18 cellular contexts compared by ENCODE assay signal in the genomic region with DNA sequence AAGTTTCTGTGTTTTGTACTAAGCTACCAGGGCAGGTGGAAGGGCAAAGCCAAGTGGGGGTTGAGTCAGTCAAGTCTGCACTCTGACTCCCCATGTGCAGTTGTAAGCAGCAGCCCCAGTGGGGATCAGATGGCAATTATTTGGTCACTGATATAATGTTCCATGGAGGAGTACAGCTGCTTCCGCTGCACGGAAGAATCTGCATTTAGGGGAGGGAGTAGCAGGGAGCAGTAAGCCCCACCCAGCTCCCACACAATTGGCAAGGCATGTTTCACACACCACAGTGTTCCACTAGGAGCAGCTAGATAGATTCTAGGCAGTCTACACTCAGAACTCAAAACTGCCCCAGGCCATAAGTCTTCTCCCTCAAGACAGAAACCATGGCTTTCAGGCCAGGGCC. TPM values are rescaled to one million over a fixed set of nuclear protein-coding genes. Genes with fewer than 3 reads are reported as not detected.
"Had no signal": no experiment of that assay in that cellular context is flagged by ENCODE, and none has a peak within 500 bp of the region (broad histone marks: within the 10 kb centered on the region; RNA-seq: fewer than 3 reads in every experiment).

No MANE protein-coding gene starts in this region.

- DNase-seq: activated B cell treated with CpG ODN at 0.5 μM for 24 hours; activated CD4-positive, alpha-beta T cell treated with anti-CD3 and anti-CD28 coated beads for 48 hours; activated CD8-positive, alpha-beta memory T cell treated with anti-CD3 and anti-CD28 coated beads, Interleukin-2, amount 50 U/mL, for 48 hours; activated naive CD4-positive, alpha-beta T cell; cortex of kidney; effector CD4-positive, alpha-beta T cell; hippocampal formation; mesendoderm; nephron progenitor cell; occipital lobe; stimulated activated CD4-positive, alpha-beta T cell treated with anti-CD3 and anti-CD28 coated beads, Interleukin-4, amount 100 ng/mL, for 4 hours; stimulated activated CD8-positive, alpha-beta memory T cell treated with anti-CD3 and anti-CD28 coated beads, Interleukin-4, amount 100 ng/mL, for 48 hours; stimulated activated naive CD4-positive, alpha-beta T cell treated with Interleukin-2 at 50 U/mL for 16 hours had no signal

- H3K4me3 ChIP-seq: smooth muscle cell, transverse colon had no signal

- H3K9me3 ChIP-seq: transverse colon had no signal

- H3K36me3 ChIP-seq: esophagus muscularis mucosa, transverse colon had no signal

- H3K4me1 ChIP-seq: transverse colon had no signal

- H3K27ac ChIP-seq: transverse colon had no signal

- H3K27me3 ChIP-seq: esophagus muscularis mucosa, transverse colon had no signal

RNA-seq across cellular contexts. Expression of gene ZDHHC15, which starts 24.3 kb away (rescaled TPM):
- total RNA-seq: activated B cell treated with CpG ODN at 0.5 μM for 24 hours, glomerular endothelial cell had no signal
- polyA plus RNA-seq: keratinocyte, smooth muscle cell had no signal
